ENCODE assay signal across 2 cellular contexts in the genomic region with DNA sequence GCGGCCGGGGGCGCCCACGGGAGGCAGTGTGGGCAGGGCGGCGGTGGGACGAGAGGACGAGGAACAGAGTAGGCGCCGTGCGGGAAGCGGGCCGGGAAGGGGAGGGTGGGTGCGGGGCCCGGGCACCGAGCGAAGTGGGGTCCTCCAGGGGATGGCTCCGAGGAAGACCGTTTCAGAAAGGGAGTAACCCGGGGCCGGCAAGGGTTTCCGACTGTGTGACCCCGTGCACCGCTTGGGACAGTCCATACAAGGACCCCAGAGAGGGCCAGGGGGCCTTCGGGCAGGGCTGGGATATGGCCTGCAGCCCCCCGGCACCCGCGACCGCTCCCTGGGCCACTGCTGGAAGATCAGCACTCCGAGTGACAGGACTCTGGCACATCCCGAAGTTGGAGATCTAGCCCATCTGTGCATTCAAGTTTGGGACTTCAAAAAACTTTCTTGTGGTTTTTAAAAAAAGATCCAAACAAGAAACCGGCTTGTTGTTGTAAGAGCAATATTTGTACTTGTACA.
TF ChIP-seq lines count a peak whose summit lies in the region.

No MANE protein-coding gene starts in this region.

TF ChIP-seq in GM23338, 12 proteins besides CTCF, POLR2A, EP300 and RAD21:
- TF ChIP-seq JUNB (IDR thresholded peaks at IDR 0.05; ENCODE audit: unreplicated experiment): no peak
- TF ChIP-seq CREB1 (CRISPR knock-in tag; IDR thresholded peaks at IDR 0.05; ENCODE audit: low read depth): no peak
- no peak for TF ChIP-seq ZNF331 (CRISPR knock-in tag; IDR thresholded peaks at IDR 0.05; ENCODE audit: low read depth)
- TF ChIP-seq, protein P1, sequence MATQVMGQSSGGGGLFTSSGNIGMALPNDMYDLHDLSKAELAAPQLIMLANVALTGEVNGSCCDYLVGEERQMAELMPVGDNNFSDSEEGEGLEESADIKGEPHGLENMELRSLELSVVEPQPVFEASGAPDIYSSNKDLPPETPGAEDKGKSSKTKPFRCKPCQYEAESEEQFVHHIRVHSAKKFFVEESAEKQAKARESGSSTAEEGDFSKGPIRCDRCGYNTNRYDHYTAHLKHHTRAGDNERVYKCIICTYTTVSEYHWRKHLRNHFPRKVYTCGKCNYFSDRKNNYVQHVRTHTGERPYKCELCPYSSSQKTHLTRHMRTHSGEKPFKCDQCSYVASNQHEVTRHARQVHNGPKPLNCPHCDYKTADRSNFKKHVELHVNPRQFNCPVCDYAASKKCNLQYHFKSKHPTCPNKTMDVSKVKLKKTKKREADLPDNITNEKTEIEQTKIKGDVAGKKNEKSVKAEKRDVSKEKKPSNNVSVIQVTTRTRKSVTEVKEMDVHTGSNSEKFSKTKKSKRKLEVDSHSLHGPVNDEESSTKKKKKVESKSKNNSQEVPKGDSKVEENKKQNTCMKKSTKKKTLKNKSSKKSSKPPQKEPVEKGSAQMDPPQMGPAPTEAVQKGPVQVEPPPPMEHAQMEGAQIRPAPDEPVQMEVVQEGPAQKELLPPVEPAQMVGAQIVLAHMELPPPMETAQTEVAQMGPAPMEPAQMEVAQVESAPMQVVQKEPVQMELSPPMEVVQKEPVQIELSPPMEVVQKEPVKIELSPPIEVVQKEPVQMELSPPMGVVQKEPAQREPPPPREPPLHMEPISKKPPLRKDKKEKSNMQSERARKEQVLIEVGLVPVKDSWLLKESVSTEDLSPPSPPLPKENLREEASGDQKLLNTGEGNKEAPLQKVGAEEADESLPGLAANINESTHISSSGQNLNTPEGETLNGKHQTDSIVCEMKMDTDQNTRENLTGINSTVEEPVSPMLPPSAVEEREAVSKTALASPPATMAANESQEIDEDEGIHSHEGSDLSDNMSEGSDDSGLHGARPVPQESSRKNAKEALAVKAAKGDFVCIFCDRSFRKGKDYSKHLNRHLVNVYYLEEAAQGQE (IDR thresholded peaks at IDR 0.05; ENCODE audit: unreplicated experiment): no peak
- no peak for TF ChIP-seq POLR2AphosphoS5 (IDR thresholded peaks at IDR 0.05; ENCODE audit: low read depth)

TF ChIP-seq in H1, 55 proteins besides CTCF, POLR2A, EP300 and RAD21:
- TF ChIP-seq NRF1 (IDR thresholded peaks at IDR 0.05; ENCODE audit: low read depth, low read length) (no peak), FOSL1 (IDR thresholded peaks at IDR 0.05; ENCODE audit: insufficient read depth, low read depth, low read length) (no peak), TBP (IDR thresholded peaks at IDR 0.05; ENCODE audit: low read depth, low read length) (no peak), RNF2 (IDR thresholded peaks at IDR 0.05; ENCODE audit: borderline replicate concordance, low read depth, low read length, missing control alignments, poor library complexity, severe bottlenecking) (no peak), ZNF274 (IDR thresholded peaks at IDR 0.05; ENCODE audit: borderline replicate concordance, extremely low read depth, low read length) (no peak), CBX5 (IDR thresholded peaks at IDR 0.05; ENCODE audit: low read depth, low read length) (no peak), RBBP5 (IDR thresholded peaks at IDR 0.05; ENCODE audit: borderline replicate concordance, low read depth, low read length) (no peak)
